Comparison of ENCODE assay signal across 8 cellular contexts in genomic region chr3:38960953-38961622, GRCh38.
DNase-seq lines count a peak whose midpoint lies in the region; ATAC-seq and TF ChIP-seq lines count a peak whose summit lies in the region.

No MANE protein-coding gene starts in this region.

- H3K4me3 ChIP-seq in prostate gland: no peak overlapping the region

- intact Hi-C loops in prostate gland (cut with DNase I): no loop called here

- ATAC-seq in GM21526 (IDR thresholded peaks at IDR 0.05; ENCODE audit: low FRiP score, unreplicated experiment) (peak; percentile 72), GM21515 (IDR thresholded peaks at IDR 0.05; ENCODE audit: unreplicated experiment) (no peak), HG02678 (IDR thresholded peaks at IDR 0.05; ENCODE audit: unreplicated experiment) (no peak)

- H3K9me3 ChIP-seq in prostate gland: no peaks in the 10 kb centered on the region

- TF ChIP-seq CTCF in prostate gland (IDR thresholded peaks at IDR 0.05): peak in 3 of 4 experiments; percentile 15 to 47 (median 29)

- 14% methylated on average over 5 of the region's 5 CpGs for WGBS in prostate gland

- peaks cover 2% of the 10 kb centered on the region for H3K4me1 ChIP-seq in prostate gland (replicated peaks)

- H3K27ac ChIP-seq in prostate gland: no peak overlapping the region

- H3K27me3 ChIP-seq in prostate gland (replicated peaks; ENCODE audit: insufficient read depth): no peaks in the 10 kb centered on the region

- TF ChIP-seq POLR2A in prostate gland (IDR thresholded peaks at IDR 0.05): no peak

- H3K36me3 ChIP-seq in prostate gland: no peaks in the 10 kb centered on the region

- DNase-seq in CMK (ENCODE audit: low read depth): peak; percentile 31
- peak; percentile 50 for DNase-seq in NCI-H2227 treated with DMSO at 0.1 percent for 48 hours (lab: John Stamatoyannopoulos, UW)
- DNase-seq in activated CD4-positive, alpha-beta T cell treated with anti-CD3 and anti-CD28 coated beads, Interleukin-2, amount 50 U/mL, for 1 hour: peak; percentile 13
- peak; percentile 43 for DNase-seq in germinal center (ENCODE audit: low spot score)
- peak; percentile 14 for DNase-seq in prostate gland (ENCODE audit: low spot score)
